ENCODE assay signal across 5 cellular contexts in the genomic region with DNA sequence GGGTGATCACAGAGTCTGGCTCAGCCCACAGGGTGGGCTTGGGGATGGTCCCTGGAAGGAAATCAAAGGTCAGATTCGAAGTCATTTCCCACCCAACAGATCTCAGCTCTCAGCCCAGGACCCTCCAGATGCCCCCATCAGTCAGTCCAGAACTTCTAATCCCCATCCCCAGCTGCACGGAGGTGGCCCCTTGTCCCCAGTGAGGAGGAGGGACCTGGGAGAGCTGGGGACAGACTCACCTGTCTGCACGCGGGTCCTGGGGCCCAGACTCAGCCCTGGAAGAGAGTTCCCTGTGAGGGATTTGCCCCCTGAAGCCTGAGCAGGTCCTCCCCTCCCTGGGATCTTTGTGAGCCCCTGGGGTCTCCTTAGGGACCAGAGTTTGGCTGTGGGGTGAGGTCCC. TPM values are rescaled to one million over a fixed set of nuclear protein-coding genes. Genes with fewer than 3 reads are reported as not detected.
"Had no signal": no experiment of that assay in that cellular context is flagged by ENCODE, and none has a peak within 500 bp of the region (broad histone marks: within the 10 kb centered on the region; RNA-seq: fewer than 3 reads in every experiment).

No MANE protein-coding gene starts in this region.

RNA-seq across cellular contexts. Expression of gene LILRB2, which starts 0.9 kb away (rescaled TPM):
- total RNA-seq: activated CD8-positive, alpha-beta T cell treated with anti-CD3 and anti-CD28 coated beads, Interleukin-2, amount 10 ng/mL, durations not matched to agents 7 days and 5 days; activated T-helper 1 cell treated with anti-CD3 and anti-CD28 coated beads, Interleukin-12 subunit alpha, Interleukin-12 subunit beta, Interleukin-2, Interleukin-4 antibody, amounts not matched to agents 30 ng/mL and 10 ng/mL and 1 ng/mL, durations not matched to agents 14 hours and 24 hours and 36 hours; MCF 10A; PC-3; SK-MEL-5 had no signal

RNA-seq across cellular contexts. Expression of gene LILRB5, which starts 23.0 kb away (rescaled TPM):
- total RNA-seq: activated CD8-positive, alpha-beta T cell treated with anti-CD3 and anti-CD28 coated beads, Interleukin-2, amount 10 ng/mL, durations not matched to agents 7 days and 5 days; activated T-helper 1 cell treated with anti-CD3 and anti-CD28 coated beads, Interleukin-12 subunit alpha, Interleukin-12 subunit beta, Interleukin-2, Interleukin-4 antibody, amounts not matched to agents 30 ng/mL and 10 ng/mL and 1 ng/mL, durations not matched to agents 14 hours and 24 hours and 36 hours; MCF 10A; PC-3; SK-MEL-5 had no signal

RNA-seq across cellular contexts. Expression of gene LILRA5, which starts 32.9 kb away (rescaled TPM):
- total RNA-seq: activated CD8-positive, alpha-beta T cell treated with anti-CD3 and anti-CD28 coated beads, Interleukin-2, amount 10 ng/mL, durations not matched to agents 7 days and 5 days; activated T-helper 1 cell treated with anti-CD3 and anti-CD28 coated beads, Interleukin-12 subunit alpha, Interleukin-12 subunit beta, Interleukin-2, Interleukin-4 antibody, amounts not matched to agents 30 ng/mL and 10 ng/mL and 1 ng/mL, durations not matched to agents 14 hours and 24 hours and 36 hours; MCF 10A; PC-3; SK-MEL-5 had no signal

RNA-seq across cellular contexts. Expression of gene LILRA6, which starts 37.4 kb away (rescaled TPM):
- total RNA-seq: MCF 10A, PC-3 had no signal

RNA-seq across cellular contexts. Expression of gene LILRB3, which starts 57.2 kb away (rescaled TPM):
- total RNA-seq: MCF 10A, PC-3 had no signal
